In genomic region chr17:17740627-17741237, GRCh38 we compare ENCODE assay signal across 10 cellular contexts. TPM values are rescaled to one million over a fixed set of nuclear protein-coding genes. Genes with fewer than 3 reads are reported as not detected.
A peak's percentile ranks its signal among the peaks of the same experiment; 100 is the strongest.
DNase-seq lines count a peak whose midpoint lies in the region; ATAC-seq, FAIRE-seq and TF ChIP-seq lines count a peak whose summit lies in the region.
"Had no signal": no experiment of that assay in that cellular context is flagged by ENCODE, and none has a peak within 500 bp of the region (broad histone marks: within the 10 kb centered on the region; RNA-seq: fewer than 3 reads in every experiment).

No MANE protein-coding gene starts in this region.

- no peaks in the 10 kb centered on the region for H3K9me3 ChIP-seq in PC-9 (ENCODE audit: insufficient read depth, low read depth)
- no peaks in the 10 kb centered on the region for H3K9me3 ChIP-seq in kidney (ENCODE audit: control insufficient read depth in 1 of 2, low read length in 2 of 2)

- H3K36me3 ChIP-seq in PC-9 (ENCODE audit: low read depth), result no peaks in the 10 kb centered on the region
- H3K36me3 ChIP-seq in kidney (ENCODE audit: control insufficient read depth in 1 of 2, insufficient read depth in 2 of 2, low read length in 2 of 2), result no peaks in the 10 kb centered on the region
- H3K36me3 ChIP-seq: cardiac muscle cell had no signal

- peaks cover 60% of the 10 kb centered on the region for H3K4me1 ChIP-seq in PC-9 (replicated peaks; ENCODE audit: insufficient read depth)
- H3K4me1 ChIP-seq in kidney (ENCODE audit: control insufficient read depth in 1 of 2, insufficient read depth in 1 of 2, low read depth in 1 of 2, low read length in 2 of 2), result peaks cover 20 to 29% of the 10 kb centered on the region in 2 donors

- TF ChIP-seq CTCF in PC-9 (conservative IDR thresholded peaks at IDR 0.05), result no peak
- TF ChIP-seq CTCF in kidney (IDR thresholded peaks at IDR 0.05; ENCODE audit: borderline replicate concordance, extremely low read depth, insufficient read depth), result no peak

- DNase-seq in PC-9 (no peak), medulla oblongata (ENCODE audit: extremely low spot score) (peak; percentile 42), kidney (no peak), 8988T (no peak), foreskin melanocyte (no peak)
- DNase-seq in stimulated activated naive B cell treated with anti-CD40 and anti-IgM and Interleukin-4, amounts not matched to agents 10 μg/mL and 1 μg/mL and 100 μg/mL, for 72 hours, result no peak

- no peaks in the 10 kb centered on the region for H3K27me3 ChIP-seq in PC-9 (ENCODE audit: insufficient read depth, low read depth)
- H3K27me3 ChIP-seq: cardiac muscle cell had no signal

- no peak for FAIRE-seq in kidney (lab: Jason Lieb, UNC)

- POLR2A ChIA-PET in PC-9 (lab: Charles Lee; ENCODE audit: unreplicated experiment), result interaction anchor here (0.9 to 2.0 kb wide), 2 partner anchors 12 to 98 kb away, joined by 5 to 6 read pairs; no protein-coding TSS in a partner anchor

- H3K9me3 Mint-ChIP-seq in activated naive CD8-positive, alpha-beta T cell (ENCODE audit: low read depth), result no peaks in the 10 kb centered on the region
- no peaks in the 10 kb centered on the region for H3K9me3 Mint-ChIP-seq in stimulated activated naive B cell treated with anti-CD40 and anti-IgM and Interleukin-4, amounts not matched to agents 10 μg/mL and 1 μg/mL and 100 μg/mL, for 72 hours

- H3K9ac ChIP-seq in kidney (ENCODE audit: low read length in 2 of 2), result peak overlapping the region in 1 of 2 donors; percentile 51
- H3K9ac ChIP-seq: parathyroid adenoma had no signal

- H2AFZ ChIP-seq in PC-9, result no peak overlapping the region
- H2AFZ ChIP-seq: parathyroid adenoma had no signal

- peaks cover 43% of the 10 kb centered on the region for H3K4me1 Mint-ChIP-seq in activated naive CD8-positive, alpha-beta T cell (ENCODE audit: low read depth)
- H3K4me1 Mint-ChIP-seq in stimulated activated naive B cell treated with anti-CD40 and anti-IgM and Interleukin-4, amounts not matched to agents 10 μg/mL and 1 μg/mL and 100 μg/mL, for 72 hours, result peaks cover 29 to 64% of the 10 kb centered on the region in 2 donors

- no peaks in the 10 kb centered on the region for H3K36me3 Mint-ChIP-seq in activated naive CD8-positive, alpha-beta T cell
- H3K36me3 Mint-ChIP-seq in stimulated activated naive B cell treated with anti-CD40 and anti-IgM and Interleukin-4, amounts not matched to agents 10 μg/mL and 1 μg/mL and 100 μg/mL, for 72 hours, result peaks cover 13 to 16% of the 10 kb centered on the region in 2 donors

- ATAC-seq in stimulated activated naive B cell treated with anti-CD40 and anti-IgM and Interleukin-4, amounts not matched to agents 10 μg/mL and 1 μg/mL and 100 μg/mL, for 72 hours (replicated peaks), result no peak
- ATAC-seq in GM18873 (IDR thresholded peaks at IDR 0.05; ENCODE audit: low FRiP score, unreplicated experiment), result no peak

- H4K20me1 ChIP-seq in PC-9 (ENCODE audit: insufficient read depth), result peaks cover 51% of the 10 kb centered on the region

- CTCF ChIA-PET in PC-9 (lab: Charles Lee), result interaction anchor here (0.5 kb wide), 1 partner anchor 70 kb away, joined by 3 read pairs; no protein-coding TSS in a partner anchor

- H3K79me2 ChIP-seq in PC-9 (ENCODE audit: low read depth), result peaks cover 95% of the 10 kb centered on the region

- peak overlapping the region; percentile 75 for H3K27ac Mint-ChIP-seq in activated naive CD8-positive, alpha-beta T cell
- H3K27ac Mint-ChIP-seq in stimulated activated naive B cell treated with anti-CD40 and anti-IgM and Interleukin-4, amounts not matched to agents 10 μg/mL and 1 μg/mL and 100 μg/mL, for 72 hours, result peak overlapping the region; percentile 25

- H3K4me3 ChIP-seq in PC-9 (no peak overlapping the region), kidney (ENCODE audit: low read length in 2 of 2) (no peak overlapping the region)
- H3K4me3 ChIP-seq: cardiac muscle cell had no signal

- H3K27ac ChIP-seq in PC-9 (no peak overlapping the region), kidney (ENCODE audit: low read depth in 2 of 2, low read length in 2 of 2) (peak overlapping the region in 1 of 2 donors; percentile 70)
- H3K27ac ChIP-seq: cardiac muscle cell, parathyroid adenoma had no signal

- intact Hi-C loops in PC-9 (cut with micrococcal nuclease; ENCODE audit: unreplicated experiment), result no loop called here
- intact Hi-C loops in kidney (cut with DNase I), result no loop called here

- no peaks in the 10 kb centered on the region for H3K27me3 Mint-ChIP-seq in activated naive CD8-positive, alpha-beta T cell
- H3K27me3 Mint-ChIP-seq in stimulated activated naive B cell treated with anti-CD40 and anti-IgM and Interleukin-4, amounts not matched to agents 10 μg/mL and 1 μg/mL and 100 μg/mL, for 72 hours, result no peaks in the 10 kb centered on the region

- no TSS peak for BruUV-seq in PC-9 (replicated peaks; lab: Mats Ljungman, UMichigan)

- peaks cover 36% of the 10 kb centered on the region; the same call in 1 of the 2 replicates for H3F3A ChIP-seq in PC-9 (ENCODE audit: insufficient read depth, low read depth)

- peak overlapping the region; percentile 51 for H3K4me3 Mint-ChIP-seq in activated naive CD8-positive, alpha-beta T cell
- no peak overlapping the region for H3K4me3 Mint-ChIP-seq in stimulated activated naive B cell treated with anti-CD40 and anti-IgM and Interleukin-4, amounts not matched to agents 10 μg/mL and 1 μg/mL and 100 μg/mL, for 72 hours

- H3K4me2 ChIP-seq in PC-9, result peak overlapping the region; percentile 73; the same call in 1 of the 2 replicates

- H3K9me2 ChIP-seq in PC-9 (ENCODE audit: insufficient read depth), result no peaks in the 10 kb centered on the region

RNA-seq across cellular contexts. Expression of gene RAI1, which starts 59.5 kb away (rescaled TPM):
- total RNA-seq in PC-9 (2021) (86.3 and 92.9 TPM in 2 replicates), kidney (50.5 TPM)
- polyA plus RNA-seq in kidney (ENCODE audit: insufficient read depth, low read depth, low replicate concordance), result 6.7 TPM
